In genomic region chr11:17564687-17565042, GRCh38 we compare ENCODE assay signal across 1 cellular context.
TF ChIP-seq lines count a peak whose summit lies in the region.

No MANE protein-coding gene starts in this region.

TF ChIP-seq in H1, 55 proteins besides CTCF, POLR2A, EP300 and RAD21:
- no peak for TF ChIP-seq SP2 (IDR thresholded peaks at IDR 0.05; ENCODE audit: low read length)
- TF ChIP-seq CHD2 (IDR thresholded peaks at IDR 0.05; ENCODE audit: low read length): no peak
- no peak for TF ChIP-seq SUZ12 (IDR thresholded peaks at IDR 0.05; ENCODE audit: low read length)
- no peak for TF ChIP-seq RNF2 (IDR thresholded peaks at IDR 0.05; ENCODE audit: borderline replicate concordance, low read depth, low read length, missing control alignments, poor library complexity, severe bottlenecking)
- no peak for TF ChIP-seq SAP30 (IDR thresholded peaks at IDR 0.05; ENCODE audit: insufficient read depth, insufficient replicate concordance, low read length)
- TF ChIP-seq KDM4A (IDR thresholded peaks at IDR 0.05; ENCODE audit: low read depth, low read length, severe bottlenecking): no peak
- no peak for TF ChIP-seq HDAC6 (IDR thresholded peaks at IDR 0.05; ENCODE audit: low read depth, low read length)
- no peak for TF ChIP-seq CBX5 (IDR thresholded peaks at IDR 0.05; ENCODE audit: low read depth, low read length)
- no peak for TF ChIP-seq ZNF274 (IDR thresholded peaks at IDR 0.05; ENCODE audit: borderline replicate concordance, extremely low read depth, low read length)
- TF ChIP-seq YY1 (IDR thresholded peaks at IDR 0.05; ENCODE audit: low read depth, low read length): no peak
- no peak for TF ChIP-seq ASH2L (IDR thresholded peaks at IDR 0.05; ENCODE audit: low read length)
- TF ChIP-seq, protein P1, sequence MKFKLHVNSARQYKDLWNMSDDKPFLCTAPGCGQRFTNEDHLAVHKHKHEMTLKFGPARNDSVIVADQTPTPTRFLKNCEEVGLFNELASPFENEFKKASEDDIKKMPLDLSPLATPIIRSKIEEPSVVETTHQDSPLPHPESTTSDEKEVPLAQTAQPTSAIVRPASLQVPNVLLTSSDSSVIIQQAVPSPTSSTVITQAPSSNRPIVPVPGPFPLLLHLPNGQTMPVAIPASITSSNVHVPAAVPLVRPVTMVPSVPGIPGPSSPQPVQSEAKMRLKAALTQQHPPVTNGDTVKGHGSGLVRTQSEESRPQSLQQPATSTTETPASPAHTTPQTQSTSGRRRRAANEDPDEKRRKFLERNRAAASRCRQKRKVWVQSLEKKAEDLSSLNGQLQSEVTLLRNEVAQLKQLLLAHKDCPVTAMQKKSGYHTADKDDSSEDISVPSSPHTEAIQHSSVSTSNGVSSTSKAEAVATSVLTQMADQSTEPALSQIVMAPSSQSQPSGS (IDR thresholded peaks at IDR 0.05; ENCODE audit: low read length): no peak
- TF ChIP-seq BRCA1 (IDR thresholded peaks at IDR 0.05; ENCODE audit: low read depth, low read length): no peak
- no peak for TF ChIP-seq CEBPB (IDR thresholded peaks at IDR 0.05; ENCODE audit: low read depth, low read length)
- TF ChIP-seq SIN3A (conservative IDR thresholded peaks at IDR 0.05 in 1 of 2, IDR thresholded peaks at IDR 0.05 in 1 of 2; ENCODE audit: low read depth in 1 of 2, low read length in 2 of 2): no peak
- TF ChIP-seq CHD1 (IDR thresholded peaks at IDR 0.05; ENCODE audit: low read depth, low read length): no peak
- no peak for TF ChIP-seq TAF1 (IDR thresholded peaks at IDR 0.05; ENCODE audit: low read depth, low read length)
- no peak for TF ChIP-seq RBBP5 (IDR thresholded peaks at IDR 0.05; ENCODE audit: borderline replicate concordance, low read depth, low read length)
- TF ChIP-seq NANOG (IDR thresholded peaks at IDR 0.05; ENCODE audit: insufficient read depth, low read depth, low read length, poor library complexity, severe bottlenecking): no peak
- TF ChIP-seq TEAD4 (IDR thresholded peaks at IDR 0.05; ENCODE audit: low read depth, low read length): no peak
